Comparison of ENCODE assay signal across 19 cellular contexts in the genomic region with DNA sequence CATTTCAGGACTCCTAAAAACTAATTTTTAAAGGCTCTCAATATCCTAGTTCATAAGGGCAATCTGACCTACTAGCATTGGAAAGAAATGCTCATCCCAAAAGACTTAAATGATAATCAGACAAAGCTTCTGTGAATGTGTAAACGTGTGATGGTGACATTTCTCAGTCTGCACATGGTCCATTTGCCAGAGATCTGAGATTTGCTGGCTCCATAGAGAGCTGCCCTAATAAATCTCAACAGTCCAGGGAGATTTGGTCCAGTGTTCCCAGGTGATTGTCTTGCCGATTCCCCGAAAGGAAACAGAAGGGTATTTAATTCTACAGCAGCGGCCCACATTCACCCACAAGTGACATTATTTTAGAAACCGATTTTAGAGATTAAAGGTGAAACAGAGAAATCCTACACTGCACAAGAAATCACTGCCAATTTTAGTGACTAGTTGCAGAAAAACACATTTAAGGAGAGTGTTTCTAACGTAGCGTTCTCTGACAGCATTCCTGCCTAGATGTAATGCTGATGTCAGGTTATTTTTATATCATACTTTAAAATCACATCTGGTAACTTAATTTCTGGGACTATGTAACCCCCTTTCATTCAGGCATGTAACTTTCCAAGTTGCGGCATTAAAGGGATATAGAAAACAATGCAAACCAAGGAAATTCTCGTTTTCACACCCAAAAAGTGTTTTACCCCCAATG.
DNase-seq lines count a peak whose midpoint lies in the region; FAIRE-seq and TF ChIP-seq lines count a peak whose summit lies in the region.
"Had no signal": no experiment of that assay in that cellular context is flagged by ENCODE, and none has a peak within 500 bp of the region (broad histone marks: within the 10 kb centered on the region; RNA-seq: fewer than 3 reads in every experiment).

No MANE protein-coding gene starts in this region.

- no peak overlapping the region for H3K9ac ChIP-seq in mammary epithelial cell (ENCODE audit: insufficient read depth, low read length)

- no peaks in the 10 kb centered on the region for H3K36me3 Mint-ChIP-seq in MCF 10A (ENCODE audit: insufficient read depth, unreplicated experiment)

- WGBS in mammary epithelial cell (ENCODE audit: low coverage, missing lambda C conversion rate), result 77% methylated on average over 9 of the region's 9 CpGs
- 82 to 83% methylated on average over 6 to 9 of the region's 9 CpGs for WGBS in transverse colon (ENCODE audit: low coverage in 1 of 2), 2 donors

- H3K36me3 ChIP-seq in mammary epithelial cell (ENCODE audit: insufficient read depth, low read length) (no peaks in the 10 kb centered on the region), muscle layer of duodenum (ENCODE audit: control insufficient read depth in 1 of 2, insufficient read depth in 2 of 2, low read length in 2 of 2) (no peaks in the 10 kb centered on the region), transverse colon (no peaks in the 10 kb centered on the region)
- H3K36me3 ChIP-seq: SJSA1 had no signal

- BruUV-seq in mammary epithelial cell (replicated peaks; lab: Mats Ljungman, UMichigan) (no TSS peak), MCF 10A (replicated peaks; lab: Mats Ljungman, UMichigan) (no TSS peak)

- H3K27ac ChIP-seq in mammary epithelial cell (ENCODE audit: insufficient read depth, low read depth, low read length) (no peak overlapping the region), muscle layer of duodenum (ENCODE audit: low read length) (peak overlapping the region; percentile 19), transverse colon (peak overlapping the region in 3 of 4 donors; percentile 40 to 57 (median 47))
- H3K27ac ChIP-seq: C4-2B, SJSA1 had no signal

- TF ChIP-seq CTCF in mammary epithelial cell (conservative IDR thresholded peaks at IDR 0.05 in 1 of 2, IDR thresholded peaks at IDR 0.05 in 1 of 2; ENCODE audit: extremely low read depth in 1 of 2, insufficient read depth in 1 of 2, low read depth in 1 of 2, low read length in 2 of 2) (no peak), MCF 10A (IDR thresholded peaks at IDR 0.05; ENCODE audit: unreplicated experiment) (no peak), transverse colon (IDR thresholded peaks at IDR 0.05) (no peak)

- H3K27me3 ChIP-seq in mammary epithelial cell (ENCODE audit: insufficient read depth, low read length), result no peaks in the 10 kb centered on the region
- H3K27me3 ChIP-seq in muscle layer of duodenum (ENCODE audit: low read depth, low read length), result no peaks in the 10 kb centered on the region
- no peaks in the 10 kb centered on the region for H3K27me3 ChIP-seq in transverse colon
- H3K27me3 ChIP-seq: SJSA1 had no signal

- peaks cover 8% of the 10 kb centered on the region for H3K9me3 Mint-ChIP-seq in MCF 10A (ENCODE audit: unreplicated experiment)
- H3K9me3 Mint-ChIP-seq: GM23338 had no signal

- intact Hi-C loops in mammary epithelial cell (cut with micrococcal nuclease), result loop anchor here (10.0 kb wide), 1 partner anchor 233 kb away; a partner anchor contains a TSS
- intact Hi-C loops in MCF 10A (cut with micrococcal nuclease), result no loop called here
- intact Hi-C loops in transverse colon (cut with DNase I; ENCODE audit: low total_unique reads), result no loop called here

- peak overlapping the region; percentile 12 for H2AFZ ChIP-seq in mammary epithelial cell (ENCODE audit: low read depth, low read length)
- H2AFZ ChIP-seq: GM23338 had no signal

- CTCF ChIA-PET in mammary epithelial cell (lab: Charles Lee; ENCODE audit: low non-redundant PET) (no interaction called here), MCF 10A (lab: Yijun Ruan, JAX) (no interaction called here)

- H3K4me1 ChIP-seq in mammary epithelial cell (ENCODE audit: insufficient read depth, low read length), result peaks cover 25% of the 10 kb centered on the region
- no peaks in the 10 kb centered on the region for H3K4me1 ChIP-seq in muscle layer of duodenum (ENCODE audit: control insufficient read depth in 1 of 2, insufficient read depth in 2 of 2, low read length in 2 of 2)
- H3K4me1 ChIP-seq in transverse colon, result peaks cover 0 to 4% (median 0%) of the 10 kb centered on the region in 4 donors

- H3K4me3 ChIP-seq in mammary epithelial cell (replicated peaks in 1 of 3; ENCODE audit: insufficient read depth in 1 of 3, low read depth in 2 of 3, low read length in 3 of 3) (no peak overlapping the region), muscle layer of duodenum (ENCODE audit: low read depth in 1 of 2, low read length in 2 of 2) (no peak overlapping the region), transverse colon (no peak overlapping the region)
- H3K4me3 ChIP-seq: GM23338, SJSA1 had no signal

- no peaks in the 10 kb centered on the region for H3K9me3 ChIP-seq in mammary epithelial cell (replicated peaks; ENCODE audit: insufficient read depth, low read length)
- H3K9me3 ChIP-seq in muscle layer of duodenum (ENCODE audit: control insufficient read depth in 1 of 2, low read length in 2 of 2), result no peaks in the 10 kb centered on the region
- no peaks in the 10 kb centered on the region for H3K9me3 ChIP-seq in transverse colon
- H3K9me3 ChIP-seq: SJSA1 had no signal

- POLR2A ChIA-PET in MCF 10A (lab: Yijun Ruan, JAX), result no interaction called here

- in situ Hi-C loops in mammary epithelial cell (cut with MboI; ENCODE audit: low sequenced_read_pairs in 2 of 2), result no loop called here
- in situ Hi-C loops in transverse colon (cut with MboI; ENCODE audit: low pct_ligation_motif_present in 1 of 4, low pct_unique_long_range_greater_than_20kb in 1 of 4, low sequenced_read_pairs in 3 of 4), result no loop called here

- dilution Hi-C loops in mammary epithelial cell (cut with HindIII; ENCODE audit: low sequenced_read_pairs), result no loop called here

- no peak for TF ChIP-seq POLR2A in transverse colon (IDR thresholded peaks at IDR 0.05)

- no peak overlapping the region for H3K27ac Mint-ChIP-seq in MCF 10A (ENCODE audit: low read depth, unreplicated experiment)
- H3K27ac Mint-ChIP-seq: GM23338 had no signal

- H3K79me2 ChIP-seq in mammary epithelial cell (ENCODE audit: insufficient read depth, low read length), result no peaks in the 10 kb centered on the region

- no peak overlapping the region for H3K4me3 Mint-ChIP-seq in MCF 10A (ENCODE audit: unreplicated experiment)
- H3K4me3 Mint-ChIP-seq: GM23338 had no signal

- H4K20me1 ChIP-seq in mammary epithelial cell (ENCODE audit: insufficient read depth, low read length), result no peaks in the 10 kb centered on the region

- no peak overlapping the region for H3K4me2 ChIP-seq in mammary epithelial cell (ENCODE audit: insufficient read depth, low read depth, low read length)
- H3K4me2 ChIP-seq: GM23338 had no signal

- DNase-seq in mammary epithelial cell, result no peak
- no peak for DNase-seq in MCF 10A (ENCODE audit: unreplicated experiment)
- no peak for DNase-seq in transverse colon
- no peak for DNase-seq in globus pallidus (ENCODE audit: low spot score)
- DNase-seq in SHP77 treated with DMSO at 0.1 percent for 48 hours (lab: John Stamatoyannopoulos, UW), result no peak
- no peak for DNase-seq in activated CD4-positive, CD25-positive, alpha-beta regulatory T cell (lab: John Stamatoyannopoulos, UW)
- DNase-seq: 8988T, COR-L47, KBM-7, NCI-H1048, NCI-H146, NCI-H2081 treated with DMSO at 0.1 percent for 48 hours had no signal

- FAIRE-seq in endometrium (lab: Jason Lieb, UNC), result peak; percentile 15
- FAIRE-seq: HTR-8/SVneo, RCC 7860 had no signal

- peaks cover 25% of the 10 kb centered on the region for H3K4me1 Mint-ChIP-seq in MCF 10A (ENCODE audit: insufficient read depth, unreplicated experiment)
- H3K4me1 Mint-ChIP-seq: GM23338 had no signal

- no peaks in the 10 kb centered on the region for H3K27me3 Mint-ChIP-seq in MCF 10A (ENCODE audit: insufficient read depth, unreplicated experiment)

- no peak for TF ChIP-seq EP300 in transverse colon (IDR thresholded peaks at IDR 0.05; ENCODE audit: low read depth)
